Comparison of ENCODE assay signal across 8 cellular contexts in the genomic region with DNA sequence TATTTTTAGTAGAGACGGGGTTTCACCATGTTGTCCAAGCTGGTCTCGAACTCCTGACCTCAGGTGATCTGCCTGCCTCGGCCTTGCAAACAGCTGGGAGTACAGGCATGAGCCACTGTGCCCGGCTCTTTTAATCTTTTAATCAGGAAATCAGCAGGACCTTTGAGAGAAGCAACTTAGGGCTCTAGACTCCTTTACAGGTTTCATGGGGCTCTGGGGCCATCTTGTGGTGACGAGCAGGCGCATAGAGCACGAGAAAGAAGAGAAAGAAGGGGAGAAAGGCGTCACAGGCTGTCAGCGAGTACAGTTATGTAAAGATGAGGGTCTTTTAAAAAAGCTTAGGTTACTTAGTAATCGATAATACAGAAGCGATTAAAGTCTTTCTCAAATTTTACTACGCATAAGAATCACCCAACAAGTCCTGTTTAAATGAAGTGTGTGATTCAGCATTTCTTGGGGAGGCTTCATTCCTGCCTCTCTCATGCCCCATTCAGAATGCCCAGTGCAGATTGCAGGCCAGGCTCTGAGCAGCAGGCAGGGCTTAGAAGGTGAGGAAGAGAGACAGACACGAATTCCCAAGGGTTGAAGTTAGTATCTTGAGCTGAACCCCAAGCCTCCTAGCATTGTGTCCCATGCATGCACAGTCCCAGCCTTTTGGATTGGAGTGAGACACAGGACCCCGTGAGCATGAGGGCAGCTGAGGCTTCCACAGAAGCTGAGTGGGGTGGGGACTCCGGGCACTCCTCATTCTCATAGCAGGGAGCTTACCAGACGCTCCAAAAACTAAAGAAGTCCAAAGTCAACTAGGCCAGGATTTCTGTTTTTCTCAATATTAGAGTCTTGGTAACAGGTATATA. TPM values are rescaled to one million over a fixed set of nuclear protein-coding genes. Genes with fewer than 3 reads are reported as not detected.
DNase-seq lines count a peak whose midpoint lies in the region; ATAC-seq, FAIRE-seq and TF ChIP-seq lines count a peak whose summit lies in the region.

No MANE protein-coding gene starts in this region.

- no peak overlapping the region for H3K27ac ChIP-seq in breast epithelium

- intact Hi-C loops in breast epithelium (cut with DNase I; ENCODE audit: low total_unique reads): no loop called here

- no peak for TF ChIP-seq POLR2A in breast epithelium (IDR thresholded peaks at IDR 0.05)

- H3K27me3 ChIP-seq in breast epithelium: no peaks in the 10 kb centered on the region

- peak; percentile 84 for ATAC-seq in HG02623 (IDR thresholded peaks at IDR 0.05; ENCODE audit: unreplicated experiment)

- H3K9me3 ChIP-seq in breast epithelium: no peaks in the 10 kb centered on the region

- H3K36me3 ChIP-seq in breast epithelium: no peaks in the 10 kb centered on the region

- peak in 2 of 3 donors; percentile 49 to 63 for TF ChIP-seq CTCF in breast epithelium (IDR thresholded peaks at IDR 0.05)

- FAIRE-seq in islet of Langerhans (lab: Jason Lieb, UNC): peak; percentile 88

- peak; percentile 3 to 61 for DNase-seq in NCI-H524 (lab: John Stamatoyannopoulos, UW)
- no peak for DNase-seq in NCI-H524 treated with DMSO at 0.1 percent for 48 hours (lab: John Stamatoyannopoulos, UW)
- peak; percentile 2 for DNase-seq in NCI-H1105 (lab: John Stamatoyannopoulos, UW)
- DNase-seq in T1000 (lab: John Stamatoyannopoulos, UW): peak; percentile 9
- DNase-seq in breast epithelium (ENCODE audit: low spot score in 2 of 2): no peak
- peak; percentile 53 to 60 for DNase-seq in stimulated activated CD4-positive, alpha-beta T cell treated with anti-CD3 and anti-CD28 coated beads, Interleukin-2, amount 100 ng/mL, for 24 hours

- H3K4me1 ChIP-seq in breast epithelium: no peaks in the 10 kb centered on the region

- no peak overlapping the region for H3K4me3 ChIP-seq in breast epithelium

RNA-seq across cellular contexts. Expression of a gene that starts 23.6 kb away (rescaled TPM):
- 10 to 100 TPM; 16.0 to 37.0 (median 32.9) TPM for total RNA-seq in breast epithelium

Comparison
In these comparisons a context has a peak if more than half of its experiments do, and no peak if none do; other contexts are left out.
1. DNase-seq: peak in NCI-H524 (2 of 2), NCI-H1105 (single experiment), T1000 (single experiment) and stimulated activated CD4-positive, alpha-beta T cell treated with anti-CD3 and anti-CD28 coated beads, Interleukin-2, amount 100 ng/mL, for 24 hours (2 of 2); none in NCI-H524 treated with DMSO at 0.1 percent for 48 hours (single experiment) and breast epithelium (0 of 2).